Comparison of ENCODE assay signal across 8 cellular contexts in genomic region chr11:64146036-64146943, GRCh38. TPM values are rescaled to one million over a fixed set of nuclear protein-coding genes. Genes with fewer than 3 reads are reported as not detected.
DNase-seq lines count a peak whose midpoint lies in the region; ATAC-seq lines count a peak whose summit lies in the region.

No MANE protein-coding gene starts in this region.

- H3K9me3 ChIP-seq in Karpas-422 (ENCODE audit: low read length), result no peaks in the 10 kb centered on the region

- H3K4me1 ChIP-seq in Karpas-422 (ENCODE audit: low read length), result no peaks in the 10 kb centered on the region

- H3K4me3 ChIP-seq in Karpas-422 (ENCODE audit: low read length), result no peak overlapping the region

- H4K20me1 ChIP-seq in Karpas-422 (ENCODE audit: insufficient read depth, low read depth, low read length), result no peaks in the 10 kb centered on the region

- H3K27ac ChIP-seq in Karpas-422 (ENCODE audit: low read length), result no peak overlapping the region

- H3K27me3 ChIP-seq in Karpas-422 (ENCODE audit: low read length), result no peaks in the 10 kb centered on the region

- H3K79me2 ChIP-seq in Karpas-422 (ENCODE audit: low read length), result no peaks in the 10 kb centered on the region

- DNase-seq in DMS53 (lab: John Stamatoyannopoulos, UW) (peak; percentile 74), Karpas-422 (peak; percentile 92), T follicular helper cell (ENCODE audit: low read depth) (peak; percentile 44), iPS-NIHi11 (ENCODE audit: low spot score) (peak; percentile 87), NCI-H2081 treated with DMSO at 0.1 percent for 48 hours (lab: John Stamatoyannopoulos, UW) (no peak)
- DNase-seq in activated naive CD8-positive, alpha-beta T cell treated with anti-CD3 and anti-CD28 coated beads, Interleukin-2, amount 50 U/mL, for 16 hours (ENCODE audit: low read depth, low spot score), result peak; percentile 42
- DNase-seq in stimulated activated CD4-positive, alpha-beta T cell treated with anti-CD3 and anti-CD28 coated beads, Interleukin-4, amount 100 ng/mL, for 1 hour, result peak; percentile 59

- no peaks in the 10 kb centered on the region for H3K36me3 ChIP-seq in Karpas-422 (ENCODE audit: insufficient read depth, low read length)

- ATAC-seq in HG03039 (IDR thresholded peaks at IDR 0.05; ENCODE audit: unreplicated experiment), result no peak

- H2AFZ ChIP-seq in Karpas-422 (ENCODE audit: low read length), result no peak overlapping the region

- no peak overlapping the region for H3K9ac ChIP-seq in Karpas-422 (ENCODE audit: low read length)

- no peaks in the 10 kb centered on the region for H3K9me2 ChIP-seq in Karpas-422 (replicated peaks; ENCODE audit: insufficient read depth, low read length)

- no peak overlapping the region for H3K4me2 ChIP-seq in Karpas-422 (ENCODE audit: low read depth, low read length, poor library complexity, severe bottlenecking)

RNA-seq across cellular contexts. Expression of gene MACROD1, which starts 19.6 kb away (rescaled TPM):
- total RNA-seq in Karpas-422 (2014; rRNA removed; shearing (Covaris generic); ENCODE audit: low replicate concordance), result 5.4 TPM in 1 of 2 replicates, not detected in the other

RNA-seq across cellular contexts. Expression of gene STIP1, which starts 39.7 kb away (rescaled TPM):
- 101 and 199 TPM in 2 replicates for total RNA-seq in Karpas-422 (2014; rRNA removed; shearing (Covaris generic); ENCODE audit: low replicate concordance)
